ENCODE assay signal across 1 cellular context in the genomic region with DNA sequence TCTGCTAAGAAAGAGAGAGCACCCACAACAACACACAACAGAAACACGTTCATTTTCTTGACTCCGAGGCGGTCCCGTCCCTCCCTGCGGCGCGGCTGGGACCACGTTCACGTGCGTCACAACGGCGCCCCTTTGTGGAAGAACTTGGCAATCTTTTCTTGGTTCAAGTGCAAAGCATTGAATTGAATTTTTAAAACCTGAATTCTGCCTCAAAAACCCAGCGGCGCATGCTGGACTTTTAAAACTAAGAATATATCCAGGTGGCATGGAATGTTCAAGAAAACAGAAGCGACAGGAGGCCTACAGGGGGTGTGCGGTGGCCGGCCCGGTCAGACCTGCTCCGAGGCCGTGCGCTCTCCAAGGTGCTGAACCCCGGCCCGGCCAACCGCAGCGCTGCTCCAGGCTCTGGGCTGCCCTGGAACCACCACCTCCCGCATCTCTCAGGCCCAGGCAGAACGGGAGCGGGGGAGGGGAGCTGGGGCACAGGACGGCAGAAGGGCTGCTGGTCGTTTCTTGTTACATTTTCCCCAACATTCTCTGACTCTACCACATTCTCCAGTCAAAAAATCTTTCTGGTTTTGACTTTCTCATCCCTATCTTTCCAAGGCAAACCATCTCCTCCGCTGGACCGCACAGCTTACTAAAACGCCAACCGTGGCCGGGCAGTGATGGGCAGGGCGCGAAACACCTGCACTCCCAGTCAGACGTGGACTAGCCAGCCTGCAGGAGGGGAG.
TF ChIP-seq lines count a peak whose summit lies in the region.

No MANE protein-coding gene starts in this region.

TF ChIP-seq in IMR-90, 13 proteins besides CTCF, POLR2A, EP300 and RAD21:
- TF ChIP-seq BHLHE40 (IDR thresholded peaks at IDR 0.05; ENCODE audit: low read depth, low read length) (peak; percentile 81), MXI1 (IDR thresholded peaks at IDR 0.05; ENCODE audit: borderline replicate concordance, low read depth, low read length) (peak; percentile 91), SMC3 (IDR thresholded peaks at IDR 0.05; ENCODE audit: low read depth, low read length) (peak; percentile 48), RCOR1 (IDR thresholded peaks at IDR 0.05; ENCODE audit: insufficient replicate concordance, low read length) (peak; percentile 36), MAFK (IDR thresholded peaks at IDR 0.05; ENCODE audit: low read depth, low read length) (no peak)
- TF ChIP-seq, protein P1, sequence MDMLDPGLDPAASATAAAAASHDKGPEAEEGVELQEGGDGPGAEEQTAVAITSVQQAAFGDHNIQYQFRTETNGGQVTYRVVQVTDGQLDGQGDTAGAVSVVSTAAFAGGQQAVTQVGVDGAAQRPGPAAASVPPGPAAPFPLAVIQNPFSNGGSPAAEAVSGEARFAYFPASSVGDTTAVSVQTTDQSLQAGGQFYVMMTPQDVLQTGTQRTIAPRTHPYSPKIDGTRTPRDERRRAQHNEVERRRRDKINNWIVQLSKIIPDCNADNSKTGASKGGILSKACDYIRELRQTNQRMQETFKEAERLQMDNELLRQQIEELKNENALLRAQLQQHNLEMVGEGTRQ (IDR thresholded peaks at IDR 0.05; ENCODE audit: low read depth, low read length) = no peak
